ENCODE assay signal across 19 cellular contexts in the genomic region with DNA sequence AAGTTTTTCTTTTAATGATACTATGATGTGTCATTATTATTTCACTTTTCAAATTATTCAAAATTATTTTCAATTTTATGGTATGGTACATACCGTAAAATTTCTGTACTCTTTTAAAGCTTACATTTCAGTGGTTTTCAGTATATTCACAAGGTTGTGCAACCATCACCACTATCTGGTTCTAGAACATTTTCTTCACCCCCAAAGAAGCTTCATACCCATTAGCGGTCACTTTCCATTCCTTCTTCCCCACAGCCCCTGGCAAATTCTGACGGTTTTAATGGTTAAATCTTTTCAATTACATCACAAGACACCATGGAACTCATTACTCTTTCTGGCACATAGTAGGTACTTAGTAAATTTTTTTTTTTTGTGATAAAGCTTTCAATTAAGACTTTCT. TPM values are rescaled to one million over a fixed set of nuclear protein-coding genes. Genes with fewer than 3 reads are reported as not detected.
DNase-seq lines count a peak whose midpoint lies in the region; ATAC-seq and TF ChIP-seq lines count a peak whose summit lies in the region.
"Had no signal": no experiment of that assay in that cellular context is flagged by ENCODE, and none has a peak within 500 bp of the region (broad histone marks: within the 10 kb centered on the region; RNA-seq: fewer than 3 reads in every experiment).

No MANE protein-coding gene starts in this region.

- peaks cover 5% of the 10 kb centered on the region; the same call in 1 of the 2 replicates for H3K4me1 ChIP-seq in IMR-90 (ENCODE audit: control insufficient read depth, insufficient read depth, low read length)
- H3K4me1 ChIP-seq: neural progenitor cell had no signal

- H3K9ac ChIP-seq in IMR-90 (ENCODE audit: low read depth, low read length), result no peak overlapping the region
- H3K9ac ChIP-seq: BLaER1, neural progenitor cell had no signal

- no peak overlapping the region for H4K8ac ChIP-seq in IMR-90 (ENCODE audit: low read depth in 2 of 2, low read length in 2 of 2)

- H2AK9ac ChIP-seq in IMR-90 (replicated peaks; ENCODE audit: low read depth, low read length, poor library complexity), result no peak overlapping the region

- DNase-seq in activated CD4-positive, alpha-beta T cell treated with anti-CD3 and anti-CD28 coated beads for 36 hours, result no peak
- DNase-seq in activated CD4-positive, alpha-beta T cell treated with anti-CD3 and anti-CD28 coated beads for 1 hour, result no peak
- DNase-seq in IMR-90, result no peak
- no peak for DNase-seq in activated CD8-positive, alpha-beta T cell treated with anti-CD3 and anti-CD28 coated beads, Interleukin-2, amount 10 ng/mL, durations not matched to agents 7 days and 5 days
- no peak for DNase-seq in immature natural killer cell
- no peak for DNase-seq in activated effector memory CD4-positive, alpha-beta T cell treated with Interleukin-2 at 50 U/mL for 16 hours
- DNase-seq in kidney tubule cell (ENCODE audit: low spot score), result no peak
- DNase-seq in NCI-H2227 (lab: John Stamatoyannopoulos, UW; ENCODE audit: unreplicated experiment), result no peak
- DNase-seq: anterior cingulate cortex; cerebellar nuclear complex; endodermal cell; hypothalamus; kidney glomerular epithelial cell; NCI-H1092 treated with DMSO at 0.1 percent for 48 hours; NCI-H69; stimulated activated CD4-positive, alpha-beta T cell treated with anti-CD3 and anti-CD28 coated beads, Interleukin-12 subunit alpha, Interleukin-12 subunit beta, amount 100 ng/mL, for 4 hours; upper lobe of right lung had no signal

- H4K5ac ChIP-seq in IMR-90 (ENCODE audit: low read depth, low read length), result no peak overlapping the region

- H2AK5ac ChIP-seq in IMR-90 (ENCODE audit: low read depth, low read length), result no peak overlapping the region

- in situ Hi-C loops in IMR-90 (cut with MboI; ENCODE audit: low sequenced_read_pairs), result no loop called here

- dilution Hi-C loops in IMR-90 (cut with HindIII; ENCODE audit: low sequenced_read_pairs, unreplicated experiment), result no loop called here

- CTCF ChIA-PET in activated CD4-positive, alpha-beta T cell treated with anti-CD3 and anti-CD28 coated beads for 36 hours (lab: Charles Lee), result interaction anchor here (0.9 to 4.6 kb wide), 2 partner anchors 9 to 15 kb away, joined by 3 to 21 read pairs; no protein-coding TSS in a partner anchor
- CTCF ChIA-PET in IMR-90 (lab: Yijun Ruan, JAX), result no interaction called here
- CTCF ChIA-PET in activated CD8-positive, alpha-beta T cell treated with anti-CD3 and anti-CD28 coated beads, Interleukin-2, amount 10 ng/mL, durations not matched to agents 7 days and 5 days (lab: Charles Lee), result interaction anchor here (1.2 to 1.9 kb wide), 4 partner anchors 9 to 191 kb away, joined by 3 to 10 read pairs (median 6); no protein-coding TSS in a partner anchor

- H3K18ac ChIP-seq in IMR-90 (ENCODE audit: low read depth, low read length), result no peak overlapping the region

- TF ChIP-seq CTCF in IMR-90 (conservative IDR thresholded peaks at IDR 0.05; ENCODE audit: low read depth, low read length), result no peak

- H3K9me3 Mint-ChIP-seq in activated CD4-positive, alpha-beta T cell treated with anti-CD3 and anti-CD28 coated beads for 36 hours (ENCODE audit: low read depth), result no peaks in the 10 kb centered on the region
- peaks cover 5% of the 10 kb centered on the region for H3K9me3 Mint-ChIP-seq in activated CD8-positive, alpha-beta T cell treated with anti-CD3 and anti-CD28 coated beads, Interleukin-2, amount 10 ng/mL, durations not matched to agents 7 days and 5 days (ENCODE audit: insufficient read depth)
- no peaks in the 10 kb centered on the region for H3K9me3 Mint-ChIP-seq in immature natural killer cell

- no peak overlapping the region for H3K4me3 Mint-ChIP-seq in activated CD4-positive, alpha-beta T cell treated with anti-CD3 and anti-CD28 coated beads for 36 hours
- H3K4me3 Mint-ChIP-seq in activated CD8-positive, alpha-beta T cell treated with anti-CD3 and anti-CD28 coated beads, Interleukin-2, amount 10 ng/mL, durations not matched to agents 7 days and 5 days, result no peak overlapping the region
- H3K4me3 Mint-ChIP-seq in immature natural killer cell, result peak overlapping the region in 1 of 5 donors; percentile 70
- H3K4me3 Mint-ChIP-seq: endodermal cell, neural progenitor cell had no signal

- H3K27ac Mint-ChIP-seq in activated CD4-positive, alpha-beta T cell treated with anti-CD3 and anti-CD28 coated beads for 36 hours, result peak overlapping the region; percentile 95
- H3K27ac Mint-ChIP-seq in activated CD8-positive, alpha-beta T cell treated with anti-CD3 and anti-CD28 coated beads, Interleukin-2, amount 10 ng/mL, durations not matched to agents 7 days and 5 days, result peak overlapping the region; percentile 91
- peak overlapping the region in 4 of 6 donors; percentile 81 to 93 (median 87) for H3K27ac Mint-ChIP-seq in immature natural killer cell
- H3K27ac Mint-ChIP-seq: endodermal cell, neural progenitor cell had no signal

- no peak for TF ChIP-seq RAD21 in IMR-90 (IDR thresholded peaks at IDR 0.05; ENCODE audit: low read length)

- H2BK20ac ChIP-seq in IMR-90 (ENCODE audit: low read depth, low read length), result no peak overlapping the region

- H3K4me3 ChIP-seq in IMR-90 (ENCODE audit: insufficient read depth, low read depth, low read length), result no peak overlapping the region
- H3K4me3 ChIP-seq: BLaER1, neural progenitor cell, upper lobe of right lung had no signal

- H2BK15ac ChIP-seq in IMR-90 (ENCODE audit: low read depth, low read length), result no peak overlapping the region

- TF ChIP-seq POLR2A in IMR-90 (IDR thresholded peaks at IDR 0.05; ENCODE audit: low read depth, low read length), result no peak

- H3K4me1 Mint-ChIP-seq in activated CD4-positive, alpha-beta T cell treated with anti-CD3 and anti-CD28 coated beads for 36 hours, result peaks cover 76% of the 10 kb centered on the region
- H3K4me1 Mint-ChIP-seq in activated CD8-positive, alpha-beta T cell treated with anti-CD3 and anti-CD28 coated beads, Interleukin-2, amount 10 ng/mL, durations not matched to agents 7 days and 5 days (ENCODE audit: low read depth), result peaks cover 70% of the 10 kb centered on the region
- H3K4me1 Mint-ChIP-seq in immature natural killer cell, result peaks cover 34 to 42% of the 10 kb centered on the region in 2 donors

- no peaks in the 10 kb centered on the region for H3K36me3 ChIP-seq in IMR-90 (ENCODE audit: control insufficient read depth, insufficient read depth, low read length)
- H3K36me3 ChIP-seq: BLaER1, neural progenitor cell, upper lobe of right lung had no signal

- no peaks in the 10 kb centered on the region for H3K79me1 ChIP-seq in IMR-90 (ENCODE audit: low read depth in 1 of 2, low read length in 2 of 2)

- H3K9me3 ChIP-seq in IMR-90 (ENCODE audit: control insufficient read depth, insufficient read depth, low read length), result no peaks in the 10 kb centered on the region
- H3K9me3 ChIP-seq: BLaER1, upper lobe of right lung had no signal

- H4K20me1 ChIP-seq in IMR-90 (ENCODE audit: insufficient read depth, low read length), result no peaks in the 10 kb centered on the region
- H4K20me1 ChIP-seq: BLaER1 had no signal

- no peak overlapping the region for H3K4me2 ChIP-seq in IMR-90 (ENCODE audit: low read depth, low read length)
- H3K4me2 ChIP-seq: neural progenitor cell had no signal

- POLR2A ChIA-PET in activated CD4-positive, alpha-beta T cell treated with anti-CD3 and anti-CD28 coated beads for 36 hours (lab: Charles Lee), result interaction anchor here (0.6 to 3.7 kb wide), 3 partner anchors 10 to 124 kb away, joined by 3 to 57 read pairs (median 4); no protein-coding TSS in a partner anchor
- POLR2A ChIA-PET in IMR-90 (lab: Charles Lee; ENCODE audit: unreplicated experiment), result no interaction called here
- POLR2A ChIA-PET in activated CD8-positive, alpha-beta T cell treated with anti-CD3 and anti-CD28 coated beads, Interleukin-2, amount 10 ng/mL, durations not matched to agents 7 days and 5 days (lab: Charles Lee), result interaction anchor here (10.5 kb wide), 1 partner anchor 10 kb away, joined by 224 read pairs; no protein-coding TSS in a partner anchor

- H2BK5ac ChIP-seq in IMR-90 (ENCODE audit: low read depth, low read length, poor library complexity, severe bottlenecking), result no peak overlapping the region

- WGBS in IMR-90 (ENCODE audit: extremely low coverage in 2 of 2, insufficient read length in 1 of 2), 2 experiments, result no CpG with 5 or more reads among the region's 3 CpGs

- intact Hi-C loops in activated CD4-positive, alpha-beta T cell treated with anti-CD3 and anti-CD28 coated beads for 36 hours (cut with DNase I, micrococcal nuclease), result loop anchor here (1.0 kb wide), 1 partner anchor 9 kb away; no protein-coding TSS in a partner anchor
- intact Hi-C loops in IMR-90 (cut with micrococcal nuclease), result loop anchor here (5.0 kb wide), 1 partner anchor 409 kb away; no protein-coding TSS in a partner anchor

- H3K9me1 ChIP-seq in IMR-90 (ENCODE audit: insufficient read depth, low read length), result peaks cover 6% of the 10 kb centered on the region; the same call in 1 of the 2 replicates

- H3K56ac ChIP-seq in IMR-90 (ENCODE audit: extremely low read depth, insufficient read depth, low read length), result no peak overlapping the region

- H3K27me3 Mint-ChIP-seq in activated CD4-positive, alpha-beta T cell treated with anti-CD3 and anti-CD28 coated beads for 36 hours, result no peaks in the 10 kb centered on the region
- no peaks in the 10 kb centered on the region for H3K27me3 Mint-ChIP-seq in activated CD8-positive, alpha-beta T cell treated with anti-CD3 and anti-CD28 coated beads, Interleukin-2, amount 10 ng/mL, durations not matched to agents 7 days and 5 days (ENCODE audit: low read depth)
- peaks cover 0 to 3% (median 0%) of the 10 kb centered on the region in 3 donors for H3K27me3 Mint-ChIP-seq in immature natural killer cell (ENCODE audit: low read depth in 3 of 3)

- no TSS peak for BruUV-seq in IMR-90 (replicated peaks; lab: Mats Ljungman, UMichigan)

- no peak overlapping the region for H3K23ac ChIP-seq in IMR-90 (ENCODE audit: low read depth, low read length)

- ATAC-seq in activated CD4-positive, alpha-beta T cell treated with anti-CD3 and anti-CD28 coated beads for 36 hours, result no peak
- no peak for ATAC-seq in IMR-90 (ENCODE audit: low read depth)
- ATAC-seq in activated CD8-positive, alpha-beta T cell treated with anti-CD3 and anti-CD28 coated beads, Interleukin-2, amount 10 ng/mL, durations not matched to agents 7 days and 5 days, result no peak

- no peaks in the 10 kb centered on the region for H3K27me3 ChIP-seq in IMR-90 (ENCODE audit: control insufficient read depth, insufficient read depth, low read length)
- H3K27me3 ChIP-seq: BLaER1, neural progenitor cell, upper lobe of right lung had no signal

- no peak overlapping the region for H3K27ac ChIP-seq in IMR-90 (ENCODE audit: insufficient read depth, low read length)
- H3K27ac ChIP-seq: BLaER1, neural progenitor cell, upper lobe of right lung had no signal

- no peak overlapping the region for H2BK120ac ChIP-seq in IMR-90 (ENCODE audit: low read depth, low read length)

- peaks cover 35% of the 10 kb centered on the region for H3K36me3 Mint-ChIP-seq in activated CD4-positive, alpha-beta T cell treated with anti-CD3 and anti-CD28 coated beads for 36 hours (ENCODE audit: low read depth)
- H3K36me3 Mint-ChIP-seq in activated CD8-positive, alpha-beta T cell treated with anti-CD3 and anti-CD28 coated beads, Interleukin-2, amount 10 ng/mL, durations not matched to agents 7 days and 5 days (ENCODE audit: low read depth), result peaks cover 67% of the 10 kb centered on the region
- H3K36me3 Mint-ChIP-seq in immature natural killer cell, result no peaks in the 10 kb centered on the region

- H4K91ac ChIP-seq in IMR-90 (ENCODE audit: insufficient read depth, low read depth, low read length), result no peak overlapping the region

- no peak overlapping the region for H3K4ac ChIP-seq in IMR-90 (ENCODE audit: low read depth, low read length)

- H2AFZ ChIP-seq in IMR-90 (replicated peaks; ENCODE audit: low read length, poor library complexity), result no peak overlapping the region
- H2AFZ ChIP-seq: neural progenitor cell had no signal

- no peak overlapping the region for H3K14ac ChIP-seq in IMR-90 (replicated peaks; ENCODE audit: low read depth, low read length)

RNA-seq across cellular contexts. Expression of gene ATP5PO, which starts 22.8 kb away (rescaled TPM):
- 100 to 1,000 TPM; 177 to 238 TPM for total RNA-seq in activated CD4-positive, alpha-beta T cell treated with anti-CD3 and anti-CD28 coated beads for 36 hours
- 154 and 237 TPM in 2 replicates for total RNA-seq in IMR-90 (2012; rRNA removed)
- polyA plus RNA-seq in IMR-90 (2012; rRNA removed) (220 and 250 TPM in 2 replicates), immature natural killer cell (100 to 1,000 TPM; 280 to 387 (median 352) TPM)
- 150 and 346 TPM in 2 replicates for polyA plus RNA-seq in IMR-90 (2012; cell fraction: cytosol; rRNA removed)
- polyA plus RNA-seq in IMR-90 (2012; cell fraction: nucleus; rRNA removed; ENCODE audit: low replicate concordance), result 33.0 and 110 TPM in 2 replicates
- 100 to 1,000 TPM; 229 to 231 TPM for total RNA-seq in activated CD8-positive, alpha-beta T cell treated with anti-CD3 and anti-CD28 coated beads, Interleukin-2, amount 10 ng/mL, durations not matched to agents 7 days and 5 days
